16 cellular contexts compared by ENCODE assay signal in genomic region chrX:129953881-129954280, GRCh38. TPM values are rescaled to one million over a fixed set of nuclear protein-coding genes. Genes with fewer than 3 reads are reported as not detected.
DNase-seq lines count a peak whose midpoint lies in the region; ATAC-seq and TF ChIP-seq lines count a peak whose summit lies in the region.
"Had no signal": no experiment of that assay in that cellular context is flagged by ENCODE, and none has a peak within 500 bp of the region (broad histone marks: within the 10 kb centered on the region; RNA-seq: fewer than 3 reads in every experiment).

No MANE protein-coding gene starts in this region.

- no peaks in the 10 kb centered on the region for H3K36me3 ChIP-seq in HUES6 (ENCODE audit: control insufficient read depth, insufficient read depth, low read length)
- H3K36me3 ChIP-seq: SJCRH30, upper lobe of right lung had no signal

- H3K4me3 Mint-ChIP-seq in activated T-cell treated with anti-CD3 and anti-CD28 coated beads, Interleukin-2, amount 50 U/mL, for 24 hours, result peak overlapping the region; percentile 35
- H3K4me3 Mint-ChIP-seq in activated T-cell treated with anti-CD3 and anti-CD28 coated beads, Interleukin-2, amount 50 U/mL, for 4 hours, result no peak overlapping the region
- H3K4me3 Mint-ChIP-seq in brain (peak overlapping the region in 3 of 5 experiments; percentile 29 to 43 (median 42)), neural crest cell (peak overlapping the region; percentile 85)

- H3K4me1 Mint-ChIP-seq in activated T-cell treated with anti-CD3 and anti-CD28 coated beads, Interleukin-2, amount 50 U/mL, for 24 hours (ENCODE audit: low read depth), result peaks cover 16% of the 10 kb centered on the region
- H3K4me1 Mint-ChIP-seq in activated T-cell treated with anti-CD3 and anti-CD28 coated beads, Interleukin-2, amount 50 U/mL, for 4 hours (ENCODE audit: low read depth), result peaks cover 14% of the 10 kb centered on the region
- H3K4me1 Mint-ChIP-seq in brain (peaks cover 32% of the 10 kb centered on the region), neural crest cell (peaks cover 48% of the 10 kb centered on the region)

- DNase-seq in activated T-cell treated with anti-CD3 and anti-CD28 coated beads, Interleukin-2, amount 50 U/mL, for 24 hours, result no peak
- no peak for DNase-seq in activated T-cell treated with anti-CD3 and anti-CD28 coated beads, Interleukin-2, amount 50 U/mL, for 4 hours
- no peak for DNase-seq in neural crest cell (ENCODE audit: low read depth, low spot score)
- no peak for DNase-seq in DMS153 (lab: John Stamatoyannopoulos, UW)
- DNase-seq in putamen (ENCODE audit: low spot score), result no peak
- DNase-seq in globus pallidus (ENCODE audit: low spot score), result no peak
- DNase-seq: ACHN; dermis blood vessel endothelial cell; NCI-H748 treated with DMSO at 0.1 percent for 48 hours; OCI-M1; SJCRH30; stimulated activated naive CD4-positive, alpha-beta T cell treated with Interleukin-2 at 50 U/mL for 16 hours; upper lobe of right lung had no signal

- TF ChIP-seq CTCF in brain (conservative IDR thresholded peaks at IDR 0.05) (no peak), neural crest cell (conservative IDR thresholded peaks at IDR 0.05) (no peak)

- H3K4me3 ChIP-seq in HUES6 (ENCODE audit: low read depth, low read length), result peak overlapping the region; percentile 69
- H3K4me3 ChIP-seq: SJCRH30 had no signal

- no peaks in the 10 kb centered on the region for H3K9me3 ChIP-seq in HUES6 (ENCODE audit: control insufficient read depth, insufficient read depth, low read depth, low read length)
- H3K9me3 ChIP-seq: SJCRH30, upper lobe of right lung had no signal

- peaks cover 20% of the 10 kb centered on the region for H3K27me3 Mint-ChIP-seq in activated T-cell treated with anti-CD3 and anti-CD28 coated beads, Interleukin-2, amount 50 U/mL, for 24 hours
- no peaks in the 10 kb centered on the region for H3K27me3 Mint-ChIP-seq in activated T-cell treated with anti-CD3 and anti-CD28 coated beads, Interleukin-2, amount 50 U/mL, for 4 hours (ENCODE audit: low read depth)
- H3K27me3 Mint-ChIP-seq in brain (peaks cover 34% of the 10 kb centered on the region), neural crest cell (ENCODE audit: low read depth) (peaks cover 11% of the 10 kb centered on the region)

- H3K36me3 Mint-ChIP-seq in activated T-cell treated with anti-CD3 and anti-CD28 coated beads, Interleukin-2, amount 50 U/mL, for 24 hours (ENCODE audit: low read depth), result no peaks in the 10 kb centered on the region
- no peaks in the 10 kb centered on the region for H3K36me3 Mint-ChIP-seq in activated T-cell treated with anti-CD3 and anti-CD28 coated beads, Interleukin-2, amount 50 U/mL, for 4 hours (ENCODE audit: insufficient read depth)
- H3K36me3 Mint-ChIP-seq in brain (no peaks in the 10 kb centered on the region), neural crest cell (ENCODE audit: low read depth) (peaks cover 3% of the 10 kb centered on the region)

- H3K9me3 Mint-ChIP-seq in activated T-cell treated with anti-CD3 and anti-CD28 coated beads, Interleukin-2, amount 50 U/mL, for 24 hours, result no peaks in the 10 kb centered on the region
- no peaks in the 10 kb centered on the region for H3K9me3 Mint-ChIP-seq in activated T-cell treated with anti-CD3 and anti-CD28 coated beads, Interleukin-2, amount 50 U/mL, for 4 hours
- H3K9me3 Mint-ChIP-seq in brain, result peaks cover 0 to 19% (median 0%) of the 10 kb centered on the region in 5 experiments
- peaks cover 5% of the 10 kb centered on the region for H3K9me3 Mint-ChIP-seq in neural crest cell

- no peak overlapping the region for H3K9ac ChIP-seq in HUES6 (ENCODE audit: low read length)
- H3K9ac ChIP-seq: KMS-11 had no signal

- ATAC-seq in activated T-cell treated with anti-CD3 and anti-CD28 coated beads, Interleukin-2, amount 50 U/mL, for 4 hours, result no peak
- ATAC-seq: upper lobe of right lung had no signal

- peaks cover 34% of the 10 kb centered on the region for H3K4me1 ChIP-seq in HUES6 (ENCODE audit: control insufficient read depth, insufficient read depth, low read length)
- H3K4me1 ChIP-seq: upper lobe of right lung had no signal

- peak overlapping the region; percentile 23 for H3K27ac Mint-ChIP-seq in activated T-cell treated with anti-CD3 and anti-CD28 coated beads, Interleukin-2, amount 50 U/mL, for 24 hours
- H3K27ac Mint-ChIP-seq in brain (peak overlapping the region in 1 of 5 experiments; percentile 85), neural crest cell (ENCODE audit: unreplicated experiment) (no peak overlapping the region)

- no peak overlapping the region for H3K27ac ChIP-seq in HUES6 (ENCODE audit: low read depth, low read length)
- H3K27ac ChIP-seq: KMS-11, SJCRH30, upper lobe of right lung had no signal

- H3K27me3 ChIP-seq in HUES6 (ENCODE audit: control insufficient read depth, insufficient read depth, low read length), result peaks cover 90% of the 10 kb centered on the region
- H3K27me3 ChIP-seq: SJCRH30, upper lobe of right lung had no signal

RNA-seq across cellular contexts. Expression of gene BCORL1, which starts 28.6 kb away (rescaled TPM):
- 1 to 10 TPM; 7.9 to 9.0 (median 8.8) TPM for total RNA-seq in activated T-cell treated with anti-CD3 and anti-CD28 coated beads, Interleukin-2, amount 50 U/mL, for 4 hours
- polyA plus RNA-seq in brain (ENCODE audit: insufficient read depth, low read depth, low replicate concordance), result 16.9 TPM
- total RNA-seq in neural crest cell, result 46.2 and 53.7 TPM in 2 replicates

RNA-seq across cellular contexts. Expression of gene UTP14A, which starts 47.9 kb away (rescaled TPM):
- 10 to 100 TPM; 73.1 to 83.3 (median 79.2) TPM for total RNA-seq in activated T-cell treated with anti-CD3 and anti-CD28 coated beads, Interleukin-2, amount 50 U/mL, for 4 hours
- polyA plus RNA-seq in brain (ENCODE audit: insufficient read depth, low read depth, low replicate concordance), result 13.6 TPM
- total RNA-seq in neural crest cell, result 24.1 and 26.3 TPM in 2 replicates
